In genomic region chr11:18700375-18700774, GRCh38 we compare ENCODE assay signal across 10 cellular contexts. TPM values are rescaled to one million over a fixed set of nuclear protein-coding genes. Genes with fewer than 3 reads are reported as not detected.
A peak's percentile ranks its signal among the peaks of the same experiment; 100 is the strongest.
DNase-seq lines count a peak whose midpoint lies in the region; ATAC-seq, FAIRE-seq and TF ChIP-seq lines count a peak whose summit lies in the region.
"Had no signal": no experiment of that assay in that cellular context is flagged by ENCODE, and none has a peak within 500 bp of the region (broad histone marks: within the 10 kb centered on the region; RNA-seq: fewer than 3 reads in every experiment).

No MANE protein-coding gene starts in this region.

- peaks cover 0 to 1% (median 0%) of the 10 kb centered on the region in 7 donors for H3K9me3 Mint-ChIP-seq in CD4-positive, CD25-positive, alpha-beta regulatory T cell
- H3K9me3 Mint-ChIP-seq in natural killer cell treated with Interleukin-12 subunit alpha and Interleukin-12 subunit beta and Interleukin-15 and Interleukin-18, amount 100 ng/mL, for 72 hours: no peaks in the 10 kb centered on the region

- TF ChIP-seq EP300 in Ishikawa (IDR thresholded peaks at IDR 0.05; ENCODE audit: borderline replicate concordance): no peak

- H3K36me3 Mint-ChIP-seq in CD4-positive, CD25-positive, alpha-beta regulatory T cell: no peaks in the 10 kb centered on the region
- H3K36me3 Mint-ChIP-seq in natural killer cell treated with Interleukin-12 subunit alpha and Interleukin-12 subunit beta and Interleukin-15 and Interleukin-18, amount 100 ng/mL, for 72 hours: no peaks in the 10 kb centered on the region

- intact Hi-C loops in mammary epithelial cell (cut with micrococcal nuclease): no loop called here
- intact Hi-C loops in upper lobe of right lung (cut with DNase I): no loop called here

- H3K4me1 ChIP-seq in CD4-positive, CD25-positive, alpha-beta regulatory T cell (ENCODE audit: control insufficient read depth, insufficient read depth, low read length, poor library complexity, severe bottlenecking): peaks cover 11% of the 10 kb centered on the region
- H3K4me1 ChIP-seq in mammary epithelial cell (ENCODE audit: insufficient read depth, low read length) (peaks cover 25% of the 10 kb centered on the region), upper lobe of right lung (peaks cover 21% of the 10 kb centered on the region)

- dilution Hi-C loops in mammary epithelial cell (cut with HindIII; ENCODE audit: low sequenced_read_pairs): no loop called here

- no peaks in the 10 kb centered on the region for H3K79me2 ChIP-seq in mammary epithelial cell (ENCODE audit: insufficient read depth, low read length)

- H3K27ac ChIP-seq in CD4-positive, CD25-positive, alpha-beta regulatory T cell (ENCODE audit: insufficient read depth, low read length, poor library complexity, severe bottlenecking): no peak overlapping the region
- H3K27ac ChIP-seq in mammary epithelial cell (ENCODE audit: insufficient read depth, low read depth, low read length) (no peak overlapping the region), upper lobe of right lung (no peak overlapping the region)

- no peaks in the 10 kb centered on the region for H3K27me3 ChIP-seq in CD4-positive, CD25-positive, alpha-beta regulatory T cell (ENCODE audit: control insufficient read depth, insufficient read depth, low read length)
- peaks cover 3% of the 10 kb centered on the region for H3K27me3 ChIP-seq in mammary epithelial cell (ENCODE audit: insufficient read depth, low read length)
- H3K27me3 ChIP-seq in upper lobe of right lung: no peaks in the 10 kb centered on the region

- TF ChIP-seq CTCF in mammary epithelial cell (conservative IDR thresholded peaks at IDR 0.05 in 1 of 2, IDR thresholded peaks at IDR 0.05 in 1 of 2; ENCODE audit: extremely low read depth in 1 of 2, insufficient read depth in 1 of 2, low read depth in 1 of 2, low read length in 2 of 2) (no peak), upper lobe of right lung (IDR thresholded peaks at IDR 0.05) (no peak)

- H3K9me3 ChIP-seq in CD4-positive, CD25-positive, alpha-beta regulatory T cell (ENCODE audit: control insufficient read depth in 2 of 2, low read length in 2 of 2): no peaks in the 10 kb centered on the region
- H3K9me3 ChIP-seq in mammary epithelial cell (replicated peaks; ENCODE audit: insufficient read depth, low read length) (no peaks in the 10 kb centered on the region), upper lobe of right lung (no peaks in the 10 kb centered on the region)

- no peak for FAIRE-seq in HTR-8/SVneo (lab: Jason Lieb, UNC)

- H3K27me3 Mint-ChIP-seq in CD4-positive, CD25-positive, alpha-beta regulatory T cell: peaks cover 16% of the 10 kb centered on the region
- peaks cover 12 to 17% of the 10 kb centered on the region in 2 donors for H3K27me3 Mint-ChIP-seq in natural killer cell treated with Interleukin-12 subunit alpha and Interleukin-12 subunit beta and Interleukin-15 and Interleukin-18, amount 100 ng/mL, for 72 hours

- 0% methylated on average over 1 of the region's 1 CpG for WGBS in mammary epithelial cell (ENCODE audit: low coverage, missing lambda C conversion rate)

- H3K4me3 Mint-ChIP-seq in CD4-positive, CD25-positive, alpha-beta regulatory T cell: peak overlapping the region in 3 of 4 donors; percentile 83 to 90 (median 85)
- peak overlapping the region; percentile 81 for H3K4me3 Mint-ChIP-seq in natural killer cell treated with Interleukin-12 subunit alpha and Interleukin-12 subunit beta and Interleukin-15 and Interleukin-18, amount 100 ng/mL, for 72 hours

- ATAC-seq in CD4-positive, CD25-positive, alpha-beta regulatory T cell (ENCODE audit: low read depth in 2 of 2): no peak
- no peak for ATAC-seq in natural killer cell treated with Interleukin-12 subunit alpha and Interleukin-12 subunit beta and Interleukin-15 and Interleukin-18, amount 100 ng/mL, for 72 hours
- no peak for ATAC-seq in upper lobe of right lung
- ATAC-seq in HG02840 (IDR thresholded peaks at IDR 0.05; ENCODE audit: low FRiP score, unreplicated experiment): no peak

- in situ Hi-C loops in mammary epithelial cell (cut with MboI; ENCODE audit: low sequenced_read_pairs in 2 of 2): no loop called here

- H2AFZ ChIP-seq in mammary epithelial cell (ENCODE audit: low read depth, low read length): no peak overlapping the region

- peak overlapping the region; percentile 59 to 86 (median 62) for H3K27ac Mint-ChIP-seq in CD4-positive, CD25-positive, alpha-beta regulatory T cell
- no peak overlapping the region for H3K27ac Mint-ChIP-seq in natural killer cell treated with Interleukin-12 subunit alpha and Interleukin-12 subunit beta and Interleukin-15 and Interleukin-18, amount 100 ng/mL, for 72 hours

- no peak overlapping the region for H3K4me3 ChIP-seq in CD4-positive, CD25-positive, alpha-beta regulatory T cell (ENCODE audit: low read depth, low read length)
- H3K4me3 ChIP-seq in mammary epithelial cell (replicated peaks in 1 of 3; ENCODE audit: insufficient read depth in 1 of 3, low read depth in 2 of 3, low read length in 3 of 3) (no peak overlapping the region), upper lobe of right lung (no peak overlapping the region)

- CTCF ChIA-PET in mammary epithelial cell (lab: Charles Lee; ENCODE audit: low non-redundant PET): no interaction called here

- H3K4me2 ChIP-seq in mammary epithelial cell (ENCODE audit: insufficient read depth, low read depth, low read length): no peak overlapping the region

- no peak for TF ChIP-seq RAD21 in Ishikawa (IDR thresholded peaks at IDR 0.05; ENCODE audit: low read depth)

- no peak overlapping the region for H3K9ac ChIP-seq in mammary epithelial cell (ENCODE audit: insufficient read depth, low read length)

- peaks cover 0 to 32% (median 6%) of the 10 kb centered on the region in 4 donors for H3K4me1 Mint-ChIP-seq in CD4-positive, CD25-positive, alpha-beta regulatory T cell
- H3K4me1 Mint-ChIP-seq in natural killer cell treated with Interleukin-12 subunit alpha and Interleukin-12 subunit beta and Interleukin-15 and Interleukin-18, amount 100 ng/mL, for 72 hours (ENCODE audit: low read depth in 2 of 2): peaks cover 13 to 24% of the 10 kb centered on the region in 2 donors

- no peaks in the 10 kb centered on the region for H4K20me1 ChIP-seq in mammary epithelial cell (ENCODE audit: insufficient read depth, low read length)

- no peak for DNase-seq in CD4-positive, CD25-positive, alpha-beta regulatory T cell
- DNase-seq in mammary epithelial cell (peak; percentile 73), HTR-8/SVneo (ENCODE audit: insufficient read length, low spot score) (no peak), upper lobe of right lung (no peak)
- DNase-seq in natural killer cell treated with Interleukin-12 subunit alpha and Interleukin-12 subunit beta and Interleukin-15 and Interleukin-18, amount 100 ng/mL, for 72 hours (ENCODE audit: low spot score): no peak
- no peak for DNase-seq in stimulated activated CD4-positive, alpha-beta T cell treated with anti-CD3 and anti-CD28 coated beads, Interleukin-2, amount 100 ng/mL, for 24 hours
- DNase-seq: H7, NCI-H146 had no signal

- no TSS peak for BruUV-seq in mammary epithelial cell (replicated peaks; lab: Mats Ljungman, UMichigan)

- no peaks in the 10 kb centered on the region for H3K36me3 ChIP-seq in CD4-positive, CD25-positive, alpha-beta regulatory T cell (ENCODE audit: control insufficient read depth, insufficient read depth, low read length)
- H3K36me3 ChIP-seq in mammary epithelial cell (ENCODE audit: insufficient read depth, low read length): no peaks in the 10 kb centered on the region
- H3K36me3 ChIP-seq in upper lobe of right lung: peaks cover 4% of the 10 kb centered on the region

TF ChIP-seq in Ishikawa, 13 proteins besides CTCF, POLR2A, EP300 and RAD21 (continues in another document):
- no peak for TF ChIP-seq ZBTB7A (IDR thresholded peaks at IDR 0.05; ENCODE audit: low read depth)
- TF ChIP-seq CREB1 (IDR thresholded peaks at IDR 0.05; ENCODE audit: low read depth): no peak
- no peak for TF ChIP-seq YY1 (IDR thresholded peaks at IDR 0.05; ENCODE audit: low read depth)
- 0 out of 2 replicates have a peak, but pooled peaks have one; percentile 35 for TF ChIP-seq TEAD4 (IDR thresholded peaks at IDR 0.05)
- TF ChIP-seq FOXM1 (IDR thresholded peaks at IDR 0.05; ENCODE audit: borderline replicate concordance, low read depth): no peak
- no peak for TF ChIP-seq USF1 (IDR thresholded peaks at IDR 0.05)
- no peak for TF ChIP-seq EGR1 (IDR thresholded peaks at IDR 0.05)

RNA-seq across cellular contexts. Expression of gene TMEM86A, which starts 1.8 kb away (rescaled TPM):
- total RNA-seq in CD4-positive, CD25-positive, alpha-beta regulatory T cell: 4.8 TPM
- polyA plus RNA-seq in CD4-positive, CD25-positive, alpha-beta regulatory T cell: 1 to 10 TPM in 3 of 4 donors, under 1 TPM in 1; 1.00 to 2.2 (median 1.2) TPM
- 1 to 10 TPM; 2.0 to 3.3 TPM for total RNA-seq in mammary epithelial cell
- 0.39 TPM for polyA plus RNA-seq in mammary epithelial cell
- not detected for polyA minus RNA-seq in mammary epithelial cell
- under 1 TPM; 0.21 to 0.59 TPM for total RNA-seq in natural killer cell treated with Interleukin-12 subunit alpha and Interleukin-12 subunit beta and Interleukin-15 and Interleukin-18, amount 100 ng/mL, for 72 hours
- total RNA-seq in upper lobe of right lung: 6.3 TPM

RNA-seq across cellular contexts. Expression of gene IGSF22, which starts 25.6 kb away (rescaled TPM):
- total RNA-seq in CD4-positive, CD25-positive, alpha-beta regulatory T cell: 2.1 TPM
- polyA plus RNA-seq in CD4-positive, CD25-positive, alpha-beta regulatory T cell: 1 to 10 TPM; 2.4 to 6.2 (median 3.4) TPM
- total RNA-seq in mammary epithelial cell (under 1 TPM; under 0.01 to 0.26 TPM), upper lobe of right lung (1.2 TPM)
- polyA plus RNA-seq in mammary epithelial cell: 0.03 TPM
- not detected for polyA minus RNA-seq in mammary epithelial cell
- not detected for total RNA-seq in natural killer cell treated with Interleukin-12 subunit alpha and Interleukin-12 subunit beta and Interleukin-15 and Interleukin-18, amount 100 ng/mL, for 72 hours

Comparison
In these comparisons a context has a peak if more than half of its experiments do, and no peak if none do; other contexts are left out.
1. H3K27ac Mint-ChIP-seq: peak in CD4-positive, CD25-positive, alpha-beta regulatory T cell (3 of 3); none in natural killer cell treated with Interleukin-12 subunit alpha and Interleukin-12 subunit beta and Interleukin-15 and Interleukin-18, amount 100 ng/mL, for 72 hours (0 of 2).